8 cellular contexts compared by ENCODE assay signal in genomic region chr2:96907405-96908041, GRCh38. TPM values are rescaled to one million over a fixed set of nuclear protein-coding genes. Genes with fewer than 3 reads are reported as not detected.
DNase-seq lines count a peak whose midpoint lies in the region; ATAC-seq and TF ChIP-seq lines count a peak whose summit lies in the region.

No MANE protein-coding gene starts in this region.

- peak overlapping the region; percentile 55 for H3K4me2 ChIP-seq in neuronal stem cell (ENCODE audit: insufficient read depth, low read length, poor library complexity, severe bottlenecking)

- H2AK5ac ChIP-seq in neuronal stem cell (ENCODE audit: low read depth, low read length) = peak overlapping the region; percentile 1

- no peaks in the 10 kb centered on the region for H3K9me3 ChIP-seq in neuronal stem cell (replicated peaks in 1 of 2; ENCODE audit: control insufficient read depth in 2 of 2, insufficient read depth in 1 of 2, low read depth in 1 of 2, low read length in 2 of 2)

- no peak overlapping the region for H3K9ac ChIP-seq in neuronal stem cell (ENCODE audit: low read depth, low read length, poor library complexity)

- H3K36me3 ChIP-seq in neuronal stem cell (replicated peaks in 1 of 2; ENCODE audit: control insufficient read depth in 2 of 2, insufficient read depth in 2 of 2, low read length in 2 of 2) = no peaks in the 10 kb centered on the region

- H3K4ac ChIP-seq in neuronal stem cell (ENCODE audit: low read length) = peak overlapping the region; percentile 71

- WGBS in neuronal stem cell (ENCODE audit: extremely low coverage in 2 of 2, insufficient read length in 2 of 2, insufficient replicate concordance in 1 of 2), 2 donors = no CpG with 5 or more reads among the region's 15 CpGs

- peak overlapping the region; percentile 92 for H2AFZ ChIP-seq in neuronal stem cell (ENCODE audit: low read length)

- H4K91ac ChIP-seq in neuronal stem cell (ENCODE audit: low read depth, low read length, poor library complexity) = peak overlapping the region; percentile 77

- no peak overlapping the region for H4K8ac ChIP-seq in neuronal stem cell (ENCODE audit: low read depth, low read length)

- peak overlapping the region; percentile 73 for H2BK120ac ChIP-seq in neuronal stem cell (ENCODE audit: low read depth, low read length)

- H3K79me1 ChIP-seq in neuronal stem cell (ENCODE audit: low read depth, low read length) = no peaks in the 10 kb centered on the region

- peaks cover 19 to 21% of the 10 kb centered on the region in 2 donors for H3K4me1 ChIP-seq in neuronal stem cell (ENCODE audit: control insufficient read depth in 2 of 2, insufficient read depth in 1 of 2, low read depth in 1 of 2, low read length in 2 of 2)

- peak overlapping the region; percentile 77 for H2BK5ac ChIP-seq in neuronal stem cell (ENCODE audit: low read length)

- peak overlapping the region; percentile 98 for H2BK12ac ChIP-seq in neuronal stem cell (ENCODE audit: low read length)

- ATAC-seq in Right ventricle myocardium inferior (peak; percentile 94), GM21825 (IDR thresholded peaks at IDR 0.05; ENCODE audit: unreplicated experiment) (no peak)

- DNase-seq in AG09319 (ENCODE audit: extremely low read depth, low read depth) = peak; percentile 43
- DNase-seq in SW480 (ENCODE audit: low spot score) = peak; percentile 31
- DNase-seq in Right ventricle myocardium inferior (ENCODE audit: missing footprints) = peak; percentile 93
- peak; percentile 71 for DNase-seq in neuronal stem cell (ENCODE audit: low spot score)
- DNase-seq in DMS53 treated with DMSO at 0.1 percent for 48 hours (lab: John Stamatoyannopoulos, UW; ENCODE audit: unreplicated experiment) = no peak
- no peak for DNase-seq in SIG-M5 treated with dmso at 0.1 percent for 504 hours (lab: John Stamatoyannopoulos, UW; ENCODE audit: unreplicated experiment)
- no peak for DNase-seq in germinal center (ENCODE audit: low spot score)

- H3K27me3 ChIP-seq in neuronal stem cell (ENCODE audit: control insufficient read depth in 3 of 3, insufficient read depth in 3 of 3, low read depth in 1 of 3, low read length in 3 of 3) = no peaks in the 10 kb centered on the region

- H3K27ac ChIP-seq in neuronal stem cell (replicated peaks; ENCODE audit: low read length) = peak overlapping the region; percentile 87

- H3K4me3 ChIP-seq in neuronal stem cell (ENCODE audit: low read length in 2 of 2) = peak overlapping the region; percentile 39 to 47

- H3K14ac ChIP-seq in neuronal stem cell (ENCODE audit: low read length) = no peak overlapping the region

- intact Hi-C loops in Right ventricle myocardium inferior (cut with DNase I) = loop anchor here (1.0 to 5.0 kb wide), 3 partner anchors 38 to 90 kb away; partner anchors contain the start of gene CNNM3

- no peak; the same call in 1 of the 2 replicates for TF ChIP-seq CTCF in AG09319 (IDR thresholded peaks at IDR 0.05; ENCODE audit: low read depth, low read length)

- H3K18ac ChIP-seq in neuronal stem cell (ENCODE audit: low read length) = peak overlapping the region; percentile 94

- H3K23ac ChIP-seq in neuronal stem cell (ENCODE audit: low read depth, low read length, poor library complexity) = peak overlapping the region; percentile 49

- peak overlapping the region; percentile 71 for H2BK15ac ChIP-seq in neuronal stem cell (ENCODE audit: low read length)

RNA-seq across cellular contexts. Expression of gene SEMA4C, which starts 37.6 kb away (rescaled TPM):
- 22.7 TPM for total RNA-seq in Right ventricle myocardium inferior
- 40.1 TPM for polyA plus RNA-seq in neuronal stem cell (2013, experiment 1 of 2)
- 39.2 TPM for polyA plus RNA-seq in neuronal stem cell (2013, experiment 2 of 2)

RNA-seq across cellular contexts. Expression of gene ANKRD39, which starts 49.7 kb away (rescaled TPM):
- total RNA-seq in Right ventricle myocardium inferior = 17.4 TPM
- 10.5 TPM for polyA plus RNA-seq in neuronal stem cell (2013, experiment 1 of 2)
- 9.7 TPM for polyA plus RNA-seq in neuronal stem cell (2013, experiment 2 of 2)

Comparison
In these comparisons a context has a peak if more than half of its experiments do, and no peak if none do; other contexts are left out.
1. DNase-seq: peak in AG09319 (single experiment), SW480 (single experiment), Right ventricle myocardium inferior (single experiment) and neuronal stem cell (single experiment); none in DMS53 treated with DMSO at 0.1 percent for 48 hours (single experiment), SIG-M5 treated with dmso at 0.1 percent for 504 hours (single experiment) and germinal center (single experiment).